In the genomic region with DNA sequence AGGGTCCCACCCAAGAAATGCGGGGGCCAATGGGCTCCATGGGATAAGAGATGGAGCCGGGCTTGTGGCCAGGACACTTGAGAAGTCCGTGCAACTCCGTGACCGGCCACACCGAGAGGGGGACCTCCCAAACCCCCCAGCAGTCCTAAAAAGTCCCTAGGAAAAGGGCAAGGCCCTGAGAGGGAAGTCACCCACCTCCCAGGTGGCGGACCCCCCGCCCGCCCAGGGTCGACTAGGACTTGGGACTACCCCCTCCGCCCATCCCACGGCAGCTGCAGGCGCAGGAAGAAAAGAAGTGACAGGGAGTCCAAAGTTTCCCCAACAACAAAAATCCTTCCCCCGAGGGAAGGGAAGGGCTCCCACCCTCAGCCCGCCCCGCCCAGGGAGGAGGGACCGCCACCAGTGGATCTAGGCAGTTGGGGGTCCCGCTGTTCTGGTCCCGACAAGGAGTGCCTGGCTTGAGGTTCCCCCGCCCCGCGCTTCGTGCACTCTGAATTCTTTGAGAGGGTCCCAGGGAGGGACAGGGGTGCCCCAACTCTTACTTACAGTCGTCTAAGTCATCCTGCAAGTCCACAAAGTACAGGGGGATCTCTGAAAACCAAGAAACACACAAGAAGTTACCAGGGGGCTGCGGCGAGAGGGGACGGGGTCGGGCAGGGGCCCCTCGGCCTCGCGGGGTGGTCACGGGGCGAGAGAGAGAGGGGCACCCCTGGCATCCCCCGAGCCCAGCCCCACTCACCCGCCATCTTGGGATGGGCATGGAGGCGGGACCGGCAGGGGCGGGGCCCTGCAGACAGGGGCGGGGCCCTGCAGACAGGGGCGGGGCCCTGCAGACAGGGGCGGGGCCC, we compare ENCODE assay signal across 8 cellular contexts. TPM values are rescaled to one million over a fixed set of nuclear protein-coding genes. Genes with fewer than 3 reads are reported as not detected.
DNase-seq lines count a peak whose midpoint lies in the region; ATAC-seq and TF ChIP-seq lines count a peak whose summit lies in the region.

No MANE protein-coding gene starts in this region.

- H3K9ac ChIP-seq in OCI-LY3 (ENCODE audit: low read length) = peak overlapping the region; percentile 41

- H3K36me3 Mint-ChIP-seq in osteocyte (ENCODE audit: unreplicated experiment) = peaks cover 10% of the 10 kb centered on the region

- H3K4me1 ChIP-seq in OCI-LY3 (ENCODE audit: low read length) = peaks cover 25% of the 10 kb centered on the region

- peaks cover 17% of the 10 kb centered on the region for H3K79me2 ChIP-seq in OCI-LY3 (ENCODE audit: low read length)

- peak overlapping the region; percentile 78 for H3K4me3 ChIP-seq in OCI-LY3 (ENCODE audit: low read length)

- H3K27me3 Mint-ChIP-seq in osteocyte (ENCODE audit: unreplicated experiment) = no peaks in the 10 kb centered on the region

- H4K20me1 ChIP-seq in OCI-LY3 (ENCODE audit: insufficient read depth, low read length) = no peaks in the 10 kb centered on the region

- H3K9me3 Mint-ChIP-seq in osteocyte (ENCODE audit: unreplicated experiment) = no peaks in the 10 kb centered on the region

- peak overlapping the region; percentile 79 for H2AFZ ChIP-seq in OCI-LY3 (ENCODE audit: low read depth, low read length)

- ATAC-seq in HG02642 (IDR thresholded peaks at IDR 0.05; ENCODE audit: poor library complexity, unreplicated experiment) = peak; percentile 61

- peaks cover 19% of the 10 kb centered on the region for H3K36me3 ChIP-seq in OCI-LY3 (replicated peaks; ENCODE audit: low read depth, low read length)

- H3K4me3 Mint-ChIP-seq in osteocyte (ENCODE audit: unreplicated experiment) = peak overlapping the region; percentile 70

- peaks cover 29% of the 10 kb centered on the region for H3K4me1 Mint-ChIP-seq in osteocyte (ENCODE audit: unreplicated experiment)

- no peaks in the 10 kb centered on the region for H3K27me3 ChIP-seq in OCI-LY3 (ENCODE audit: low read depth, low read length)

- peak overlapping the region; percentile 52 for H3K4me2 ChIP-seq in OCI-LY3 (ENCODE audit: low read length)

- H3K9me3 ChIP-seq in OCI-LY3 (ENCODE audit: insufficient read depth, low read length) = no peaks in the 10 kb centered on the region

- TF ChIP-seq CTCF in OCI-LY3 (IDR thresholded peaks at IDR 0.05; ENCODE audit: low read depth, low read length) (no peak), osteocyte (IDR thresholded peaks at IDR 0.05) (no peak)

- H3K27ac ChIP-seq in OCI-LY3 (ENCODE audit: low read length) = no peak overlapping the region

- peak overlapping the region; percentile 69 for H3K27ac Mint-ChIP-seq in osteocyte (ENCODE audit: unreplicated experiment)

- DNase-seq in NCI-H446 (lab: John Stamatoyannopoulos, UW) (peak; percentile 6 to 59), NCI-H446 treated with DMSO at 0.1 percent for 48 hours (lab: John Stamatoyannopoulos, UW) (no peak), globus pallidus (ENCODE audit: low spot score) (peak; percentile 48), osteocyte (ENCODE audit: extremely low spot score, unreplicated experiment) (peak; percentile 88), NCI-H526 treated with DMSO at 0.1 percent for 48 hours (lab: John Stamatoyannopoulos, UW) (no peak)
- peak; percentile 46 for DNase-seq in activated naive CD4-positive, alpha-beta T cell treated with anti-CD3 and anti-CD28 coated beads, Interleukin-2, amount 50 U/mL, for 16 hours

RNA-seq across cellular contexts. Expression of a gene that starts 0.6 kb away (rescaled TPM):
- total RNA-seq in osteocyte = 21.3 and 25.2 TPM in 2 replicates

Comparison
In these comparisons a context has a peak if more than half of its experiments do, and no peak if none do; other contexts are left out.
1. DNase-seq: peak in NCI-H446 (2 of 2), activated naive CD4-positive, alpha-beta T cell treated with anti-CD3 and anti-CD28 coated beads, Interleukin-2, amount 50 U/mL, for 16 hours (single experiment), globus pallidus (single experiment) and osteocyte (single experiment); none in NCI-H446 treated with DMSO at 0.1 percent for 48 hours (single experiment) and NCI-H526 treated with DMSO at 0.1 percent for 48 hours (single experiment).